In the genomic region with DNA sequence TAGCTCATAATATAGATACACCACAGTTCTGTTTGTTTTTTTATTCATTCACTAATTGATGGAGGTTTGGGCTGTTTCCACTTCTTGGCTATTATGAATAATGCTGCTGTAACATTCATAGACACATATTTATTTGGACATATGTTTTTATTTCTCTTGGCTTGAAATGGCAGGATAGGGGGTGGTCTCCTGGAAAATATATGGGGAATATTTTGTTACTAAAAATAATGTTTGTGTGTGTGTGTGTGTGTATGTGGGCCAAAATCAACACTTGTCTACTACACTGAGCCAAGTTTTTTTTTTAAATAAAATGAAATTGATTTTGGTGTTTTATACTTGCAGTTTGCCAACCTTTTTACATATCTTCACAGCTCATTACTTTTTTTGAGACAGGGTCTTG, we compare ENCODE assay signal across 15 cellular contexts.
A peak's percentile ranks its signal among the peaks of the same experiment; 100 is the strongest.
DNase-seq lines count a peak whose midpoint lies in the region; TF ChIP-seq lines count a peak whose summit lies in the region.
"Had no signal": no experiment of that assay in that cellular context is flagged by ENCODE, and none has a peak within 500 bp of the region (broad histone marks: within the 10 kb centered on the region; RNA-seq: fewer than 3 reads in every experiment).

No MANE protein-coding gene starts in this region.

- peaks cover 5% of the 10 kb centered on the region for H3K9me3 Mint-ChIP-seq in chondrocyte (ENCODE audit: low read depth)
- peaks cover 19% of the 10 kb centered on the region for H3K9me3 Mint-ChIP-seq in nephron

- no peaks in the 10 kb centered on the region for H3K36me3 Mint-ChIP-seq in chondrocyte (ENCODE audit: low read depth)
- H3K36me3 Mint-ChIP-seq in nephron (ENCODE audit: low read depth) = no peaks in the 10 kb centered on the region
- H3K36me3 Mint-ChIP-seq: CD4-positive, CD25-positive, alpha-beta regulatory T cell; CD8-positive, alpha-beta memory T cell had no signal

- no peak for TF ChIP-seq CTCF in chondrocyte (IDR thresholded peaks at IDR 0.05)
- no peak for TF ChIP-seq CTCF in nephron (IDR thresholded peaks at IDR 0.05; ENCODE audit: unreplicated experiment in 3 of 3)

- DNase-seq in EH (ENCODE audit: low read depth) (peak; percentile 37), NCI-H1694 treated with DMSO at 0.1 percent for 48 hours (lab: John Stamatoyannopoulos, UW) (peak; percentile 51), chondrocyte (ENCODE audit: low spot score) (no peak), NCI-H748 (lab: John Stamatoyannopoulos, UW; ENCODE audit: unreplicated experiment) (no peak)
- no peak for DNase-seq in effector CD4-positive, alpha-beta T cell
- DNase-seq: BE2C; C1 segment of cervical spinal cord; CD4-positive, CD25-positive, alpha-beta regulatory T cell; CD8-positive, alpha-beta memory T cell; COR-L47; DMS 273 treated with DMSO at 0.1 percent for 48 hours; DMS53; DND-41; H9 had no signal

- H3K27ac Mint-ChIP-seq in chondrocyte (ENCODE audit: unreplicated experiment) (peak overlapping the region; percentile 43), nephron (peak overlapping the region; percentile 42 to 46 (median 42))
- H3K27ac Mint-ChIP-seq: CD4-positive, CD25-positive, alpha-beta regulatory T cell; CD8-positive, alpha-beta memory T cell; H9 had no signal

- H3K4me1 Mint-ChIP-seq in chondrocyte (ENCODE audit: low read depth) = peaks cover 24% of the 10 kb centered on the region
- peaks cover 58% of the 10 kb centered on the region for H3K4me1 Mint-ChIP-seq in nephron
- H3K4me1 Mint-ChIP-seq: CD4-positive, CD25-positive, alpha-beta regulatory T cell; CD8-positive, alpha-beta memory T cell had no signal

- H3K4me3 Mint-ChIP-seq in chondrocyte (ENCODE audit: unreplicated experiment) = no peak overlapping the region
- peak overlapping the region in 1 of 3 experiments; percentile 2 for H3K4me3 Mint-ChIP-seq in nephron
- H3K4me3 Mint-ChIP-seq: CD4-positive, CD25-positive, alpha-beta regulatory T cell; CD8-positive, alpha-beta memory T cell; H9 had no signal

- H3K27me3 Mint-ChIP-seq in chondrocyte (ENCODE audit: low read depth) (peaks cover 11% of the 10 kb centered on the region), nephron (ENCODE audit: low read depth) (peaks cover 7% of the 10 kb centered on the region)

Comparison
In these comparisons a context has a peak if more than half of its experiments do, and no peak if none do; other contexts are left out.
1. DNase-seq: peak in EH (single experiment) and NCI-H1694 treated with DMSO at 0.1 percent for 48 hours (single experiment); none in chondrocyte (single experiment), effector CD4-positive, alpha-beta T cell (single experiment) and NCI-H748 (single experiment).